Comparison of ENCODE assay signal across 3 cellular contexts in the genomic region with DNA sequence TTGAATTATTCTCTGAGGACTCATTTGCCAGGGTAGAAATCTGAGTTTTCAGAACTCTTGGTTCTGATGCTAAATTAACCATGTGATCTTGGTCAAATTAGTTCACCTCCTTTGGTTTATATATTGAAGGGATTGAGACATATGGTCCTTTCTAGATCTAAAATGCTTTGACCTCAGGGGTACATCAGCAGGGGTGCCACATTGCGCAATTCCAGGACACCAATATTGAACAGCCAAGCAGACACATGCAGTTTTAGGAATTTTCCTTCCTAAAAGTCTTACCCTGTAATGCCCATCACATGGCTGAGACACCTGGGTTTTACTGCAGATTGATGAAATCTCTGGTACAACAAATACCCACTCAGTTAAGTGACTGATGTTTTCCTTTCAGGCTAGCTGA.
TF ChIP-seq lines count a peak whose summit lies in the region.

No MANE protein-coding gene starts in this region.

TF ChIP-seq in IMR-90, 13 proteins besides CTCF, POLR2A, EP300 and RAD21:
- TF ChIP-seq, protein P1, sequence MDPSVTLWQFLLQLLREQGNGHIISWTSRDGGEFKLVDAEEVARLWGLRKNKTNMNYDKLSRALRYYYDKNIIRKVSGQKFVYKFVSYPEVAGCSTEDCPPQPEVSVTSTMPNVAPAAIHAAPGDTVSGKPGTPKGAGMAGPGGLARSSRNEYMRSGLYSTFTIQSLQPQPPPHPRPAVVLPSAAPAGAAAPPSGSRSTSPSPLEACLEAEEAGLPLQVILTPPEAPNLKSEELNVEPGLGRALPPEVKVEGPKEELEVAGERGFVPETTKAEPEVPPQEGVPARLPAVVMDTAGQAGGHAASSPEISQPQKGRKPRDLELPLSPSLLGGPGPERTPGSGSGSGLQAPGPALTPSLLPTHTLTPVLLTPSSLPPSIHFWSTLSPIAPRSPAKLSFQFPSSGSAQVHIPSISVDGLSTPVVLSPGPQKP (IDR thresholded peaks at IDR 0.05; ENCODE audit: borderline replicate concordance, low read depth, low read length), result no peak
- TF ChIP-seq CHD1 (IDR thresholded peaks at IDR 0.05; ENCODE audit: low read depth, low read length), result no peak
- TF ChIP-seq FOS (IDR thresholded peaks at IDR 0.05; ENCODE audit: low read depth, low read length), result no peak
- peak; percentile 74 for TF ChIP-seq CEBPB (IDR thresholded peaks at IDR 0.05; ENCODE audit: low read depth, low read length)
- no peak for TF ChIP-seq RCOR1 (IDR thresholded peaks at IDR 0.05; ENCODE audit: insufficient replicate concordance, low read length)
- no peak for TF ChIP-seq MAZ (IDR thresholded peaks at IDR 0.05; ENCODE audit: borderline replicate concordance, low read depth, low read length)
- TF ChIP-seq NFE2L2 (IDR thresholded peaks at IDR 0.05; ENCODE audit: low read depth, low read length), result no peak
- TF ChIP-seq MAFK (IDR thresholded peaks at IDR 0.05; ENCODE audit: low read depth, low read length), result no peak

TF ChIP-seq in Ishikawa, 13 proteins besides CTCF, POLR2A, EP300 and RAD21:
- TF ChIP-seq, protein P2, sequence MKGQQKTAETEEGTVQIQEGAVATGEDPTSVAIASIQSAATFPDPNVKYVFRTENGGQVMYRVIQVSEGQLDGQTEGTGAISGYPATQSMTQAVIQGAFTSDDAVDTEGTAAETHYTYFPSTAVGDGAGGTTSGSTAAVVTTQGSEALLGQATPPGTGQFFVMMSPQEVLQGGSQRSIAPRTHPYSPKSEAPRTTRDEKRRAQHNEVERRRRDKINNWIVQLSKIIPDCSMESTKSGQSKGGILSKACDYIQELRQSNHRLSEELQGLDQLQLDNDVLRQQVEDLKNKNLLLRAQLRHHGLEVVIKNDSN (IDR thresholded peaks at IDR 0.05), result no peak
- TF ChIP-seq CREB1 (IDR thresholded peaks at IDR 0.05; ENCODE audit: low read depth) (no peak), TCF12 (IDR thresholded peaks at IDR 0.05; ENCODE audit: low read depth) (no peak), CEBPB (IDR thresholded peaks at IDR 0.05) (0 out of 2 replicates have a peak, but pooled peaks have one; percentile 11), YY1 (IDR thresholded peaks at IDR 0.05; ENCODE audit: low read depth) (no peak), TAF1 (IDR thresholded peaks at IDR 0.05; ENCODE audit: low read depth) (no peak)
- TF ChIP-seq, protein P3, sequence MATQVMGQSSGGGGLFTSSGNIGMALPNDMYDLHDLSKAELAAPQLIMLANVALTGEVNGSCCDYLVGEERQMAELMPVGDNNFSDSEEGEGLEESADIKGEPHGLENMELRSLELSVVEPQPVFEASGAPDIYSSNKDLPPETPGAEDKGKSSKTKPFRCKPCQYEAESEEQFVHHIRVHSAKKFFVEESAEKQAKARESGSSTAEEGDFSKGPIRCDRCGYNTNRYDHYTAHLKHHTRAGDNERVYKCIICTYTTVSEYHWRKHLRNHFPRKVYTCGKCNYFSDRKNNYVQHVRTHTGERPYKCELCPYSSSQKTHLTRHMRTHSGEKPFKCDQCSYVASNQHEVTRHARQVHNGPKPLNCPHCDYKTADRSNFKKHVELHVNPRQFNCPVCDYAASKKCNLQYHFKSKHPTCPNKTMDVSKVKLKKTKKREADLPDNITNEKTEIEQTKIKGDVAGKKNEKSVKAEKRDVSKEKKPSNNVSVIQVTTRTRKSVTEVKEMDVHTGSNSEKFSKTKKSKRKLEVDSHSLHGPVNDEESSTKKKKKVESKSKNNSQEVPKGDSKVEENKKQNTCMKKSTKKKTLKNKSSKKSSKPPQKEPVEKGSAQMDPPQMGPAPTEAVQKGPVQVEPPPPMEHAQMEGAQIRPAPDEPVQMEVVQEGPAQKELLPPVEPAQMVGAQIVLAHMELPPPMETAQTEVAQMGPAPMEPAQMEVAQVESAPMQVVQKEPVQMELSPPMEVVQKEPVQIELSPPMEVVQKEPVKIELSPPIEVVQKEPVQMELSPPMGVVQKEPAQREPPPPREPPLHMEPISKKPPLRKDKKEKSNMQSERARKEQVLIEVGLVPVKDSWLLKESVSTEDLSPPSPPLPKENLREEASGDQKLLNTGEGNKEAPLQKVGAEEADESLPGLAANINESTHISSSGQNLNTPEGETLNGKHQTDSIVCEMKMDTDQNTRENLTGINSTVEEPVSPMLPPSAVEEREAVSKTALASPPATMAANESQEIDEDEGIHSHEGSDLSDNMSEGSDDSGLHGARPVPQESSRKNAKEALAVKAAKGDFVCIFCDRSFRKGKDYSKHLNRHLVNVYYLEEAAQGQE (IDR thresholded peaks at IDR 0.05; ENCODE audit: low read depth), result no peak
TF ChIP-seq in Ishikawa: peak in this region for 1.

TF ChIP-seq in H1, 55 proteins besides CTCF, POLR2A, EP300 and RAD21:
- no peak for TF ChIP-seq EGR1 (IDR thresholded peaks at IDR 0.05; ENCODE audit: borderline replicate concordance, low read depth, low read length)
- peak; percentile 93 for TF ChIP-seq CEBPB (IDR thresholded peaks at IDR 0.05; ENCODE audit: low read depth, low read length)
